8 cellular contexts compared by ENCODE assay signal in the genomic region with DNA sequence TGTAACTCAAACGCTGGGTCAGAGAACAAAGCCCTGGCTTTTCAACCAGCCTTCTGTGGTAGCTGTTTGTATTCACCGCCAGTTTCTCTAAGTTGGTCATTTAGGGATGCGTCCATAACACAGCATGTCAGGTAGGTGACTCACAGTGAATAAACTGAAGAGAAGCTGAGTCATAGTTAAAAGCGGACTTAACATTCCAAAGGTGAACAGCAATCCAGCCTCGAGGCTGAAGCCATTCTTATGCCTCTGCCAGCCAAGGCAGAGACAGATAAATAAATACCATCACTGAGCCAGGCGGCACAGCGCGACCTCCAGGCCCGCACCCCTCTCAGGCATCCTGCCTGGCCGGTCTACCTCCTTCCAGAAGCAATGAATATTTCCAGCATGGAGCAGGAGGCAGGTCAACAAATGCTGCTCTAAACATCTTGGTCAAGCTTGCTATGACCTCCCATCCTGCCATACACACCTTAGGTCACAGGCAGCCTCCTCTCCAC. TPM values are rescaled to one million over a fixed set of nuclear protein-coding genes. Genes with fewer than 3 reads are reported as not detected.
A peak's percentile ranks its signal among the peaks of the same experiment; 100 is the strongest.
DNase-seq lines count a peak whose midpoint lies in the region; ATAC-seq, FAIRE-seq and TF ChIP-seq lines count a peak whose summit lies in the region.

No MANE protein-coding gene starts in this region.

- no peaks in the 10 kb centered on the region for H3K36me3 Mint-ChIP-seq in MCF 10A (ENCODE audit: insufficient read depth, unreplicated experiment)

- intact Hi-C loops in MCF 10A (cut with micrococcal nuclease): no loop called here
- intact Hi-C loops in lower lobe of right lung (cut with DNase I): no loop called here

- no peaks in the 10 kb centered on the region for H3K9me3 Mint-ChIP-seq in MCF 10A (ENCODE audit: unreplicated experiment)

- WGBS in A549 (ENCODE audit: missing lambda C conversion rate): 9% methylated on average over 10 of the region's 10 CpGs

- POLR2A ChIA-PET in A549 (lab: Yijun Ruan, JAX): interaction anchor here (0.8 kb wide), 1 partner anchor 34 kb away, joined by 3 read pairs; no protein-coding TSS in a partner anchor
- POLR2A ChIA-PET in MCF 10A (lab: Yijun Ruan, JAX): interaction anchor here (0.6 to 1.2 kb wide), 8 partner anchors 30 to 634 kb away, joined by 3 to 4 read pairs (median 3); no protein-coding TSS in a partner anchor

- peaks cover 2% of the 10 kb centered on the region for H3K27me3 ChIP-seq in lower lobe of right lung (ENCODE audit: low read depth)

- H3K4me1 ChIP-seq in A549: peaks cover 33% of the 10 kb centered on the region
- no peaks in the 10 kb centered on the region for H3K4me1 ChIP-seq in lower lobe of right lung

- TF ChIP-seq CTCF in A549 (IDR thresholded peaks at IDR 0.05) (no peak), MCF 10A (IDR thresholded peaks at IDR 0.05; ENCODE audit: unreplicated experiment) (no peak), lower lobe of right lung (IDR thresholded peaks at IDR 0.05) (no peak)

- H3K4me2 ChIP-seq in A549: peak overlapping the region; percentile 64

- peak; percentile 98 for FAIRE-seq in A549 (lab: Jason Lieb, UNC)

- H3K4me3 ChIP-seq in A549 (no peak overlapping the region), lower lobe of right lung (no peak overlapping the region)

- H3K27ac ChIP-seq in A549 (peak overlapping the region; percentile 81 to 89), lower lobe of right lung (peak overlapping the region; percentile 56)

- peak overlapping the region; percentile 49 for H3K4me3 Mint-ChIP-seq in MCF 10A (ENCODE audit: unreplicated experiment)

- H3K27me3 Mint-ChIP-seq in MCF 10A (ENCODE audit: insufficient read depth, unreplicated experiment): no peaks in the 10 kb centered on the region

- peaks cover 37% of the 10 kb centered on the region for H3K4me1 Mint-ChIP-seq in MCF 10A (ENCODE audit: insufficient read depth, unreplicated experiment)

- no peak for TF ChIP-seq POLR2A in A549 (IDR thresholded peaks at IDR 0.05; ENCODE audit: low read length)

- H3K9me3 ChIP-seq in A549: peaks cover 14% of the 10 kb centered on the region; the same call in 1 of the 3 replicates
- H3K9me3 ChIP-seq in lower lobe of right lung: no peaks in the 10 kb centered on the region

- peak; percentile 13 to 46; a peak in 2 of 5 replicates for TF ChIP-seq EP300 in A549 (IDR thresholded peaks at IDR 0.05)

- ATAC-seq in A549: peak; percentile 87 to 90
- peak; percentile 91 to 97 for ATAC-seq in lower lobe of right lung
- ATAC-seq in GM18498 (IDR thresholded peaks at IDR 0.05; ENCODE audit: unreplicated experiment): no peak
- ATAC-seq in GM21717 (IDR thresholded peaks at IDR 0.05; ENCODE audit: unreplicated experiment): no peak
- ATAC-seq in GM18858 (IDR thresholded peaks at IDR 0.05; ENCODE audit: unreplicated experiment): no peak

- H3K27ac Mint-ChIP-seq in MCF 10A (ENCODE audit: low read depth, unreplicated experiment): peak overlapping the region; percentile 84

- CTCF ChIA-PET in A549 (lab: Yijun Ruan, JAX) (interaction anchor here (0.7 to 1.9 kb wide), 14 partner anchors 8 to 237 kb away, joined by 3 to 8 read pairs (median 3); no protein-coding TSS in a partner anchor), MCF 10A (lab: Yijun Ruan, JAX) (interaction anchor here (0.6 to 1.4 kb wide), 3 partner anchors 8 to 1194 kb away, joined by 3 read pairs; no protein-coding TSS in a partner anchor)

- TF ChIP-seq RAD21 in A549 (conservative IDR thresholded peaks at IDR 0.05 in 1 of 2, IDR thresholded peaks at IDR 0.05 in 1 of 2): no peak; a peak in 1 of 5 replicates

- DNase-seq in A549 (ENCODE audit: low read depth in 1 of 2, low spot score in 1 of 2) (peak; percentile 73 to 92), HT1080 (ENCODE audit: low read depth) (peak; percentile 96), MCF 10A (ENCODE audit: unreplicated experiment) (peak; percentile 95), lower lobe of right lung (peak; percentile 83), NOMO-1 (lab: John Stamatoyannopoulos, UW; ENCODE audit: unreplicated experiment in 2 of 2) (no peak)

- no TSS peak for BruUV-seq in MCF 10A (replicated peaks; lab: Mats Ljungman, UMichigan)

- no peaks in the 10 kb centered on the region for H3K36me3 ChIP-seq in lower lobe of right lung

TF ChIP-seq in A549, 52 proteins besides CTCF, POLR2A, EP300 and RAD21 (continues in another document):
- TF ChIP-seq RARB (CRISPR knock-in tag; IDR thresholded peaks at IDR 0.05) (no peak), RFX5 (IDR thresholded peaks at IDR 0.05) (no peak), NR3C1 (IDR thresholded peaks at IDR 0.05) (no peak), SMC3 (IDR thresholded peaks at IDR 0.05) (no peak), FOSL2 (IDR thresholded peaks at IDR 0.05) (peak; percentile 89; the same call in 1 of the 2 replicates), FOSL2 (CRISPR knock-in tag; IDR thresholded peaks at IDR 0.05) (peak; percentile 97), CBX2 (IDR thresholded peaks at IDR 0.05; ENCODE audit: borderline replicate concordance, low read depth) (no peak), CHD2 (IDR thresholded peaks at IDR 0.05; ENCODE audit: low read length, partially characterized antibody) (no peak), EHMT2 (IDR thresholded peaks at IDR 0.05; ENCODE audit: low read depth) (no peak), ZSCAN20 (CRISPR knock-in tag; IDR thresholded peaks at IDR 0.05) (no peak), RNF2 (IDR thresholded peaks at IDR 0.05; ENCODE audit: borderline replicate concordance, low read depth) (no peak), ZC3H11A (IDR thresholded peaks at IDR 0.05) (no peak), CEBPB (IDR thresholded peaks at IDR 0.05) (peak in 1 of 2 experiments; percentile 14; a peak in 1 of 4 replicates), MYC (IDR thresholded peaks at IDR 0.05; ENCODE audit: borderline replicate concordance, low read length) (no peak), POLR2AphosphoS2 (conservative IDR thresholded peaks at IDR 0.05; ENCODE audit: low read length) (no peak)
- TF ChIP-seq, protein P1, sequence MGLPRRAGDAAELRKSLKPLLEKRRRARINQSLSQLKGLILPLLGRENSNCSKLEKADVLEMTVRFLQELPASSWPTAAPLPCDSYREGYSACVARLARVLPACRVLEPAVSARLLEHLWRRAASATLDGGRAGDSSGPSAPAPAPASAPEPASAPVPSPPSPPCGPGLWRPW (IDR thresholded peaks at IDR 0.05): no peak
- TF ChIP-seq, protein P2, sequence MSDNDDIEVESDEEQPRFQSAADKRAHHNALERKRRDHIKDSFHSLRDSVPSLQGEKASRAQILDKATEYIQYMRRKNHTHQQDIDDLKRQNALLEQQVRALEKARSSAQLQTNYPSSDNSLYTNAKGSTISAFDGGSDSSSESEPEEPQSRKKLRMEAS (IDR thresholded peaks at IDR 0.05): peak; percentile 83
- TF ChIP-seq, protein P3, sequence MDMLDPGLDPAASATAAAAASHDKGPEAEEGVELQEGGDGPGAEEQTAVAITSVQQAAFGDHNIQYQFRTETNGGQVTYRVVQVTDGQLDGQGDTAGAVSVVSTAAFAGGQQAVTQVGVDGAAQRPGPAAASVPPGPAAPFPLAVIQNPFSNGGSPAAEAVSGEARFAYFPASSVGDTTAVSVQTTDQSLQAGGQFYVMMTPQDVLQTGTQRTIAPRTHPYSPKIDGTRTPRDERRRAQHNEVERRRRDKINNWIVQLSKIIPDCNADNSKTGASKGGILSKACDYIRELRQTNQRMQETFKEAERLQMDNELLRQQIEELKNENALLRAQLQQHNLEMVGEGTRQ (IDR thresholded peaks at IDR 0.05): no peak
- TF ChIP-seq, protein P4, sequence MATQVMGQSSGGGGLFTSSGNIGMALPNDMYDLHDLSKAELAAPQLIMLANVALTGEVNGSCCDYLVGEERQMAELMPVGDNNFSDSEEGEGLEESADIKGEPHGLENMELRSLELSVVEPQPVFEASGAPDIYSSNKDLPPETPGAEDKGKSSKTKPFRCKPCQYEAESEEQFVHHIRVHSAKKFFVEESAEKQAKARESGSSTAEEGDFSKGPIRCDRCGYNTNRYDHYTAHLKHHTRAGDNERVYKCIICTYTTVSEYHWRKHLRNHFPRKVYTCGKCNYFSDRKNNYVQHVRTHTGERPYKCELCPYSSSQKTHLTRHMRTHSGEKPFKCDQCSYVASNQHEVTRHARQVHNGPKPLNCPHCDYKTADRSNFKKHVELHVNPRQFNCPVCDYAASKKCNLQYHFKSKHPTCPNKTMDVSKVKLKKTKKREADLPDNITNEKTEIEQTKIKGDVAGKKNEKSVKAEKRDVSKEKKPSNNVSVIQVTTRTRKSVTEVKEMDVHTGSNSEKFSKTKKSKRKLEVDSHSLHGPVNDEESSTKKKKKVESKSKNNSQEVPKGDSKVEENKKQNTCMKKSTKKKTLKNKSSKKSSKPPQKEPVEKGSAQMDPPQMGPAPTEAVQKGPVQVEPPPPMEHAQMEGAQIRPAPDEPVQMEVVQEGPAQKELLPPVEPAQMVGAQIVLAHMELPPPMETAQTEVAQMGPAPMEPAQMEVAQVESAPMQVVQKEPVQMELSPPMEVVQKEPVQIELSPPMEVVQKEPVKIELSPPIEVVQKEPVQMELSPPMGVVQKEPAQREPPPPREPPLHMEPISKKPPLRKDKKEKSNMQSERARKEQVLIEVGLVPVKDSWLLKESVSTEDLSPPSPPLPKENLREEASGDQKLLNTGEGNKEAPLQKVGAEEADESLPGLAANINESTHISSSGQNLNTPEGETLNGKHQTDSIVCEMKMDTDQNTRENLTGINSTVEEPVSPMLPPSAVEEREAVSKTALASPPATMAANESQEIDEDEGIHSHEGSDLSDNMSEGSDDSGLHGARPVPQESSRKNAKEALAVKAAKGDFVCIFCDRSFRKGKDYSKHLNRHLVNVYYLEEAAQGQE (IDR thresholded peaks at IDR 0.05): no peak

RNA-seq across cellular contexts. Expression of a gene that starts 12.4 kb away (rescaled TPM):
- polyA plus RNA-seq in A549 (2011; rRNA removed) (6.2 and 6.9 TPM in 2 replicates), A549 (2017; fragmentation: RNase III; extraction: RNeasy Plus Mini Kit Qiagen cat#74134 plus additional on column Dnase treatment) (9.8 to 10.4 TPM (median 10.2 TPM) in 3 replicates)
- polyA plus RNA-seq in A549 (2012; cell fraction: cytosol; rRNA removed): 12.9 and 18.2 TPM in 2 replicates
- polyA plus RNA-seq in A549 (2012; cell fraction: nucleus; rRNA removed): 13.3 and 13.6 TPM in 2 replicates
- polyA minus RNA-seq in A549 (2011; rRNA and poly(A)+ RNA removed): 4.2 and 5.7 TPM in 2 replicates
- total RNA-seq in HT1080 (2014; rRNA removed; shearing (Covaris generic)): not detected in 2 replicates
- 0.01 and 0.05 TPM in 2 replicates for polyA plus RNA-seq in HT1080 (2015; cell fraction: cytosol; rRNA removed)
- polyA plus RNA-seq in HT1080 (2015; cell fraction: nucleus; rRNA removed): 0.07 TPM in 1 of 2 replicates, not detected in the other
- total RNA-seq in MCF 10A (2022) (not detected in 2 replicates), lower lobe of right lung (5.1 TPM)

Comparison
In these comparisons a context has a peak if more than half of its experiments do, and no peak if none do; other contexts are left out.
1. ATAC-seq: peak in A549 (2 of 2) and lower lobe of right lung (2 of 2); none in GM18498 (single experiment), GM21717 (single experiment) and GM18858 (single experiment).
2. DNase-seq: peak in A549 (2 of 2), HT1080 (single experiment), MCF 10A (single experiment) and lower lobe of right lung (single experiment); none in NOMO-1 (0 of 2).